ENCODE assay signal across 42 cellular contexts in genomic region chr16:67317853-67318252, GRCh38. TPM values are rescaled to one million over a fixed set of nuclear protein-coding genes. Genes with fewer than 3 reads are reported as not detected.
"Had no signal": no experiment of that assay in that cellular context is flagged by ENCODE, and none has a peak within 500 bp of the region (broad histone marks: within the 10 kb centered on the region; RNA-seq: fewer than 3 reads in every experiment).

No MANE protein-coding gene starts in this region.

- H3K36me3 Mint-ChIP-seq: activated naive CD4-positive, alpha-beta T cell treated with anti-CD3 and anti-CD28 coated beads, Interleukin-2, amount 10 ng/mL, durations not matched to agents 7 days and 5 days; activated naive CD4-positive, alpha-beta T cell treated with anti-CD3 and anti-CD28 coated beads, Interleukin-2, amount 50 U/mL, for 24 hours; activated naive CD4-positive, alpha-beta T cell treated with anti-CD3 and anti-CD28 coated beads, Interleukin-2, amount 50 U/mL, for 72 hours; activated naive CD8-positive, alpha-beta T cell; brain had no signal

- H3K9me3 ChIP-seq: adrenal gland, ascending aorta, body of pancreas, breast epithelium had no signal

- H3K27me3 ChIP-seq: ascending aorta, body of pancreas, breast epithelium had no signal

- H3K36me3 ChIP-seq: adrenal gland, ascending aorta, brain microvascular endothelial cell, breast epithelium, cardiac muscle cell had no signal

- H3K4me3 ChIP-seq: adrenal gland, ascending aorta, body of pancreas, breast epithelium, cardiac muscle cell had no signal

- FAIRE-seq: astrocyte, bronchial epithelial cell had no signal

- H3K4me1 ChIP-seq: adrenal gland, ascending aorta, body of pancreas, breast epithelium had no signal

- ATAC-seq: activated naive CD4-positive, alpha-beta T cell treated with anti-CD3 and anti-CD28 coated beads, Interleukin-2, amount 50 U/mL, for 72 hours; activated T-cell treated with anti-CD3 and anti-CD28 coated beads, Interleukin-2, amount 50 U/mL, for 4 hours; activated T-cell treated with anti-CD3 and anti-CD28 coated beads, Interleukin-2, amount 50 U/mL, for 72 hours; activated T-helper 17 cell treated with anti-CD3 and anti-CD28 coated beads, Interleukin-2, amount 50 U/mL, for 72 hours; body of pancreas had no signal

- H3K27ac Mint-ChIP-seq: activated naive CD4-positive, alpha-beta T cell treated with anti-CD3 and anti-CD28 coated beads for 36 hours; activated naive CD4-positive, alpha-beta T cell treated with anti-CD3 and anti-CD28 coated beads, Interleukin-2, amount 10 ng/mL, durations not matched to agents 7 days and 5 days; activated naive CD4-positive, alpha-beta T cell treated with anti-CD3 and anti-CD28 coated beads, Interleukin-2, amount 50 U/mL, for 24 hours; activated naive CD4-positive, alpha-beta T cell treated with anti-CD3 and anti-CD28 coated beads, Interleukin-2, amount 50 U/mL, for 72 hours; activated naive CD8-positive, alpha-beta T cell; activated naive CD8-positive, alpha-beta T cell treated with anti-CD3 and anti-CD28 coated beads for 36 hours; activated naive CD8-positive, alpha-beta T cell treated with anti-CD3 and anti-CD28 coated beads, Interleukin-2, amount 10 ng/mL, durations not matched to agents 7 days and 5 days; activated T-cell treated with anti-CD3 and anti-CD28 coated beads, Interleukin-2, amount 50 U/mL, for 24 hours; activated T-cell treated with anti-CD3 and anti-CD28 coated beads, Interleukin-2, amount 50 U/mL, for 72 hours; activated T-helper 1 cell treated with anti-CD3 and anti-CD28 coated beads, Interleukin-12 subunit alpha, Interleukin-12 subunit beta, Interleukin-2, Interleukin-4 antibody, amounts not matched to agents 30 ng/mL and 10 ng/mL and 1 ng/mL, durations not matched to agents 14 hours and 24 hours and 36 hours; activated T-helper 17 cell treated with anti-CD3 and anti-CD28 coated beads, Interleukin-2, amount 50 U/mL, for 72 hours; activated T-helper 2 cell treated with anti-CD3 and anti-CD28 coated beads, Interferon-gamma antibody, Interleukin-2, Interleukin-4, amounts not matched to agents 10 μg/mL and 5 μg/mL and 100 μg/mL, durations not matched to agents 14 hours and 24 hours and 36 hours; brain had no signal

- H3K9me3 Mint-ChIP-seq: activated naive CD4-positive, alpha-beta T cell treated with anti-CD3 and anti-CD28 coated beads for 36 hours; activated naive CD4-positive, alpha-beta T cell treated with anti-CD3 and anti-CD28 coated beads, Interleukin-2, amount 10 ng/mL, durations not matched to agents 7 days and 5 days; activated naive CD4-positive, alpha-beta T cell treated with anti-CD3 and anti-CD28 coated beads, Interleukin-2, amount 50 U/mL, for 24 hours; activated naive CD4-positive, alpha-beta T cell treated with anti-CD3 and anti-CD28 coated beads, Interleukin-2, amount 50 U/mL, for 72 hours; activated naive CD8-positive, alpha-beta T cell treated with anti-CD3 and anti-CD28 coated beads for 36 hours; activated naive CD8-positive, alpha-beta T cell treated with anti-CD3 and anti-CD28 coated beads, Interleukin-2, amount 10 ng/mL, durations not matched to agents 7 days and 5 days; activated T-cell treated with anti-CD3 and anti-CD28 coated beads, Interleukin-2, amount 50 U/mL, for 24 hours; activated T-cell treated with anti-CD3 and anti-CD28 coated beads, Interleukin-2, amount 50 U/mL, for 4 hours; activated T-cell treated with anti-CD3 and anti-CD28 coated beads, Interleukin-2, amount 50 U/mL, for 72 hours; activated T-helper 1 cell treated with anti-CD3 and anti-CD28 coated beads, Interleukin-12 subunit alpha, Interleukin-12 subunit beta, Interleukin-2, Interleukin-4 antibody, amounts not matched to agents 30 ng/mL and 10 ng/mL and 1 ng/mL, durations not matched to agents 14 hours and 24 hours and 36 hours; activated T-helper 17 cell treated with anti-CD3 and anti-CD28 coated beads, Interleukin-2, amount 50 U/mL, for 72 hours; activated T-helper 2 cell treated with anti-CD3 and anti-CD28 coated beads, Interferon-gamma antibody, Interleukin-2, Interleukin-4, amounts not matched to agents 10 μg/mL and 5 μg/mL and 100 μg/mL, durations not matched to agents 14 hours and 24 hours and 36 hours; brain; central memory CD8-positive, alpha-beta T cell had no signal

- DNase-seq: activated effector memory CD4-positive, alpha-beta T cell treated with anti-CD3 and anti-CD28 coated beads, Interleukin-2, amount 50 U/mL, for 16 hours; activated effector memory CD4-positive, alpha-beta T cell treated with Interleukin-2 at 50 U/mL for 16 hours; activated gamma-delta T cell; activated gamma-delta T cell treated with Interleukin-2 at 50 U/mL for 16 hours; activated naive CD4-positive, alpha-beta T cell; activated naive CD4-positive, alpha-beta T cell treated with anti-CD3 and anti-CD28 coated beads for 36 hours; activated naive CD4-positive, alpha-beta T cell treated with anti-CD3 and anti-CD28 coated beads, Interleukin-2, amount 10 ng/mL, durations not matched to agents 7 days and 5 days; activated naive CD4-positive, alpha-beta T cell treated with anti-CD3 and anti-CD28 coated beads, Interleukin-2, amount 50 U/mL, for 16 hours; activated naive CD4-positive, alpha-beta T cell treated with Interleukin-2 at 50 U/mL for 16 hours; activated naive CD8-positive, alpha-beta T cell treated with anti-CD3 and anti-CD28 coated beads for 36 hours; activated naive CD8-positive, alpha-beta T cell treated with anti-CD3 and anti-CD28 coated beads, Interleukin-2, amount 10 ng/mL, durations not matched to agents 7 days and 5 days; activated T-cell treated with anti-CD3 and anti-CD28 coated beads for 4 hours; activated T-cell treated with anti-CD3 and anti-CD28 coated beads, Interleukin-2, amount 50 U/mL, for 1 hour; activated T-cell treated with anti-CD3 and anti-CD28 coated beads, Interleukin-2, amount 50 U/mL, for 24 hours; activated T-cell treated with anti-CD3 and anti-CD28 coated beads, Interleukin-2, amount 50 U/mL, for 4 hours; activated T-cell treated with anti-CD3 and anti-CD28 coated beads, Interleukin-2, amount 50 U/mL, for 48 hours; activated T-cell treated with anti-CD3 and anti-CD28 coated beads, Interleukin-2, amount 50 U/mL, for 72 hours; adrenal gland; amniotic stem cell; amygdala; anterior cingulate cortex; aorta; body of pancreas; brain microvascular endothelial cell; caudate nucleus; central memory CD4-positive, alpha-beta T cell; cerebellar nuclear complex had no signal

- H3K4me1 Mint-ChIP-seq: activated naive CD4-positive, alpha-beta T cell treated with anti-CD3 and anti-CD28 coated beads, Interleukin-2, amount 10 ng/mL, durations not matched to agents 7 days and 5 days; activated naive CD8-positive, alpha-beta T cell treated with anti-CD3 and anti-CD28 coated beads, Interleukin-2, amount 10 ng/mL, durations not matched to agents 7 days and 5 days; activated T-helper 17 cell treated with anti-CD3 and anti-CD28 coated beads, Interleukin-2, amount 50 U/mL, for 72 hours; brain; central memory CD8-positive, alpha-beta T cell had no signal

- H3K27ac ChIP-seq: adrenal gland, ascending aorta, body of pancreas, brain microvascular endothelial cell, breast epithelium, cardiac muscle cell had no signal

- H3K4me3 Mint-ChIP-seq: activated naive CD4-positive, alpha-beta T cell treated with anti-CD3 and anti-CD28 coated beads for 36 hours; activated naive CD4-positive, alpha-beta T cell treated with anti-CD3 and anti-CD28 coated beads, Interleukin-2, amount 10 ng/mL, durations not matched to agents 7 days and 5 days; activated naive CD4-positive, alpha-beta T cell treated with anti-CD3 and anti-CD28 coated beads, Interleukin-2, amount 50 U/mL, for 24 hours; activated naive CD8-positive, alpha-beta T cell; activated naive CD8-positive, alpha-beta T cell treated with anti-CD3 and anti-CD28 coated beads for 36 hours; activated naive CD8-positive, alpha-beta T cell treated with anti-CD3 and anti-CD28 coated beads, Interleukin-2, amount 10 ng/mL, durations not matched to agents 7 days and 5 days; activated T-cell treated with anti-CD3 and anti-CD28 coated beads, Interleukin-2, amount 50 U/mL, for 24 hours; activated T-cell treated with anti-CD3 and anti-CD28 coated beads, Interleukin-2, amount 50 U/mL, for 4 hours; activated T-cell treated with anti-CD3 and anti-CD28 coated beads, Interleukin-2, amount 50 U/mL, for 72 hours; activated T-helper 1 cell treated with anti-CD3 and anti-CD28 coated beads, Interleukin-12 subunit alpha, Interleukin-12 subunit beta, Interleukin-2, Interleukin-4 antibody, amounts not matched to agents 30 ng/mL and 10 ng/mL and 1 ng/mL, durations not matched to agents 14 hours and 24 hours and 36 hours; activated T-helper 17 cell treated with anti-CD3 and anti-CD28 coated beads, Interleukin-2, amount 50 U/mL, for 72 hours; brain; central memory CD8-positive, alpha-beta T cell had no signal

RNA-seq across cellular contexts. Expression of gene KCTD19, which starts 8.7 kb away (rescaled TPM):
- total RNA-seq: ascending aorta, astrocyte, bronchial epithelial cell, cardiac septum, chondrocyte had no signal
- polyA plus RNA-seq: aorta, cardiac muscle cell had no signal

RNA-seq across cellular contexts. Expression of gene LRRC36, which starts 8.8 kb away (rescaled TPM):
- total RNA-seq: activated T-cell treated with anti-CD3 and anti-CD28 coated beads, Interleukin-2, amount 50 U/mL, for 4 hours; ascending aorta; astrocyte; bronchial epithelial cell; cardiac septum had no signal
- polyA plus RNA-seq: aorta, cardiac muscle cell had no signal
